Comparison of ENCODE assay signal across 19 cellular contexts in genomic region chr1:50637460-50637859, GRCh38.
"Had no signal": no experiment of that assay in that cellular context is flagged by ENCODE, and none has a peak within 500 bp of the region (broad histone marks: within the 10 kb centered on the region; RNA-seq: fewer than 3 reads in every experiment).

No MANE protein-coding gene starts in this region.

- H3K4me3 ChIP-seq: gastrocnemius medialis, heart right ventricle, mucosa of descending colon, psoas muscle, right lobe of liver, testis, tibial nerve, upper lobe of right lung, vagina had no signal

- ATAC-seq: gastrocnemius medialis; heart right ventricle; left lobe of liver; mucosa of descending colon; naive thymus-derived CD8-positive, alpha-beta T cell; psoas muscle; right lobe of liver; stimulated activated effector memory CD8-positive, alpha-beta T cell treated with anti-CD3 and anti-CD28 coated beads, Interleukin-12 subunit alpha, Interleukin-12 subunit beta, amount 100 ng/mL, for 72 hours; upper lobe of right lung had no signal

- DNase-seq: dermis blood vessel endothelial cell; erythroblast; gastrocnemius medialis; heart right ventricle; hypothalamus; islet precursor cell; mucosa of descending colon; naive thymus-derived CD8-positive, alpha-beta T cell; psoas muscle; retina; right lobe of liver; stimulated activated CD4-positive, alpha-beta T cell treated with anti-CD3 and anti-CD28 coated beads, Interleukin-4, amount 100 ng/mL, for 1 hour; stimulated activated CD8-positive, alpha-beta memory T cell treated with anti-CD3 and anti-CD28 coated beads, Interleukin-4, amount 100 ng/mL, for 48 hours; testis; upper lobe of right lung had no signal
